10 cellular contexts compared by ENCODE assay signal in the genomic region with DNA sequence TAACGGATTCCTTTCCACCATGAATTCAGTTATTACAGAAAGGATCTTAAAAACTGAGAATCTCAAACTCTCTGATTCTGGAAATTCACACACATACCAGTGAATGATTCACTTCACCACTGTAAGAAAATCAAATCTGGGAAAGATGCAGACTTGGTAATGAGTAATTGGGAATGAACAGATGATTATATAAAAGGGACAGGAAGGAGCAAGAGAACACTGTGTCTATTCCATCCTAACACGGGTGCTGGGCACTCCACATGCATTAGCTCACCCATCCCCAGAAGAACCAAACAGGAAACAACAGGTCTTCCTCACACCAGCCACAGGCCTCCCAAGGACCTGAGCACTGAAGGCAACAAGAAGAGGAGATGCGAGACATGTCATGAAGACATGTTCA.
DNase-seq lines count a peak whose midpoint lies in the region; ATAC-seq and TF ChIP-seq lines count a peak whose summit lies in the region.
"Had no signal": no experiment of that assay in that cellular context is flagged by ENCODE, and none has a peak within 500 bp of the region (broad histone marks: within the 10 kb centered on the region; RNA-seq: fewer than 3 reads in every experiment).

No MANE protein-coding gene starts in this region.

- H3K27ac ChIP-seq in ACC112 (ENCODE audit: low read depth, low read length): peak overlapping the region; percentile 91
- peak overlapping the region; percentile 69 to 100 (median 78) for H3K27ac ChIP-seq in right lobe of liver

- 58% methylated on average over 3 of the region's 3 CpGs for WGBS in right lobe of liver (ENCODE audit: insufficient coverage, low coverage, low lambda C conversion rate, missing lambda C conversion rate)

- H3K79me2 ChIP-seq in ACC112 (ENCODE audit: control insufficient read depth, insufficient read depth, low read length, unreplicated experiment): no peaks in the 10 kb centered on the region

- H2AFZ ChIP-seq in ACC112 (ENCODE audit: low read length, unreplicated experiment): no peak overlapping the region

- H3K9me3 ChIP-seq in right lobe of liver: no peaks in the 10 kb centered on the region

- H3K27me3 ChIP-seq in ACC112 (ENCODE audit: insufficient read depth, low read length) (no peaks in the 10 kb centered on the region), right lobe of liver (no peaks in the 10 kb centered on the region)

- TF ChIP-seq POLR2A in right lobe of liver (IDR thresholded peaks at IDR 0.05): peak; percentile 23

- no peaks in the 10 kb centered on the region for H3K36me3 ChIP-seq in ACC112 (ENCODE audit: insufficient read depth, low read length)
- H3K36me3 ChIP-seq in right lobe of liver: no peaks in the 10 kb centered on the region

- ATAC-seq in right lobe of liver (peak in 1 of 4 donors; percentile 21), GM18907 (IDR thresholded peaks at IDR 0.05; ENCODE audit: unreplicated experiment) (no peak), HG02840 (IDR thresholded peaks at IDR 0.05; ENCODE audit: low FRiP score, unreplicated experiment) (no peak)

- H3K4me3 ChIP-seq in ACC112 (ENCODE audit: low read depth, low read length): no peak overlapping the region
- no peak overlapping the region for H3K4me3 ChIP-seq in cardiac fibroblast (replicated peaks in 1 of 2; ENCODE audit: low read depth in 2 of 2, low read length in 2 of 2)
- H3K4me3 ChIP-seq in right lobe of liver: no peak overlapping the region

- DNase-seq in HCEC 1CT: peak; percentile 94
- DNase-seq in cardiac fibroblast (ENCODE audit: low read depth in 2 of 2): peak; percentile 5 to 88
- DNase-seq in right lobe of liver: no peak
- DNase-seq in ureter (ENCODE audit: low spot score): no peak
- no peak for DNase-seq in NCI-H2107 treated with DMSO at 0.1 percent for 48 hours (lab: John Stamatoyannopoulos, UW; ENCODE audit: unreplicated experiment)
- DNase-seq: activated gamma-delta T cell treated with Interleukin-2 at 50 U/mL for 16 hours; CD4-positive, alpha-beta memory T cell had no signal

- H3K4me1 ChIP-seq in ACC112 (ENCODE audit: control insufficient read depth, insufficient read depth, low read length, unreplicated experiment) (peaks cover 28% of the 10 kb centered on the region), right lobe of liver (peaks cover 0 to 36% (median 11%) of the 10 kb centered on the region in 4 donors)

- intact Hi-C loops in right lobe of liver (cut with DNase I): loop anchor here in 1 of 2 donors (10.0 kb wide), 1 partner anchor 46 kb away; no protein-coding TSS in a partner anchor

- no peak for TF ChIP-seq CTCF in cardiac fibroblast (IDR thresholded peaks at IDR 0.05; ENCODE audit: low read depth, low read length)
- no peak for TF ChIP-seq CTCF in right lobe of liver (IDR thresholded peaks at IDR 0.05)

Comparison
In these comparisons a context has a peak if more than half of its experiments do, and no peak if none do; other contexts are left out.
1. DNase-seq: peak in HCEC 1CT (single experiment) and cardiac fibroblast (2 of 2); none in right lobe of liver (0 of 3), ureter (single experiment) and NCI-H2107 treated with DMSO at 0.1 percent for 48 hours (single experiment).